Comparison of ENCODE assay signal across 37 cellular contexts in genomic region chr2:18603867-18604572, GRCh38. TPM values are rescaled to one million over a fixed set of nuclear protein-coding genes. Genes with fewer than 3 reads are reported as not detected.
"Had no signal": no experiment of that assay in that cellular context is flagged by ENCODE, and none has a peak within 500 bp of the region (broad histone marks: within the 10 kb centered on the region; RNA-seq: fewer than 3 reads in every experiment).

No MANE protein-coding gene starts in this region.

- H3K27ac ChIP-seq: Peyer's patch, SJSA1, VCaP had no signal

- H3K36me3 ChIP-seq: MG63, Peyer's patch, SJSA1 had no signal

- H3K4me3 ChIP-seq: MG63, Peyer's patch, SJSA1 had no signal

- ATAC-seq: activated T-cell treated with anti-CD3 and anti-CD28 coated beads, Interleukin-2, amount 50 U/mL, for 4 hours; PC-3 had no signal

- H3K4me1 ChIP-seq: Peyer's patch, SJSA1 had no signal

- H3K9me3 ChIP-seq: MG63, Peyer's patch, SJSA1 had no signal

- H3K27me3 ChIP-seq: MG63, Peyer's patch, SJSA1 had no signal

- DNase-seq: activated B cell treated with CpG ODN at 0.5 μM for 24 hours; activated CD4-positive, alpha-beta memory T cell treated with anti-CD3 and anti-CD28 coated beads for 36 hours; activated CD4-positive, alpha-beta T cell treated with anti-CD3 and anti-CD28 coated beads for 4 hours; activated CD4-positive, alpha-beta T cell treated with anti-CD3 and anti-CD28 coated beads, Interleukin-2, amount 50 U/mL, for 1 hour; activated CD4-positive, CD25-positive, alpha-beta regulatory T cell treated with anti-CD3 and anti-CD28 coated beads, Interleukin-2, amount 50 U/mL, for 72 hours; activated CD8-positive, alpha-beta memory T cell treated with anti-CD3 and anti-CD28 coated beads, Interleukin-2, amount 50 U/mL, for 4 hours; activated gamma-delta T cell treated with Interleukin-2 at 50 U/mL for 16 hours; activated naive CD4-positive, alpha-beta T cell treated with anti-CD3 and anti-CD28 coated beads, Interleukin-2, amount 50 U/mL, for 16 hours; activated T-cell treated with anti-CD3 and anti-CD28 coated beads for 4 hours; activated T-cell treated with anti-CD3 and anti-CD28 coated beads, Interleukin-2, amount 50 U/mL, for 4 hours; anterior cingulate cortex; caudate nucleus; Kasumi-1; KG1; MG63; NCI-H1092 treated with DMSO at 0.1 percent for 48 hours; NCI-H146; NCI-H187; NCI-H2029 treated with DMSO at 0.1 percent for 48 hours; NCI-H2107; NCI-H2171; NCI-H510A; NCI-H526; NCI-H748 treated with DMSO at 0.1 percent for 48 hours; NK-92 treated with Interleukin-12 subunit alpha and Interleukin-12 subunit beta, amount 100 ng/mL, for 24 hours; PC-3; Peyer's patch; RPMI8226; SHP77 treated with DMSO at 0.1 percent for 48 hours; SW 1271; T-helper 1 cell; T-helper 2 cell; T-helper 9 cell had no signal

RNA-seq across cellular contexts. Expression of gene NT5C1B, which starts 14.7 kb away (rescaled TPM):
- total RNA-seq: activated B cell treated with CpG ODN at 0.5 μM for 24 hours; activated CD4-positive, alpha-beta memory T cell treated with anti-CD3 and anti-CD28 coated beads for 36 hours; activated T-cell treated with anti-CD3 and anti-CD28 coated beads, Interleukin-2, amount 50 U/mL, for 4 hours; activated T-helper 1 cell treated with anti-CD3 and anti-CD28 coated beads, Interleukin-12 subunit alpha, Interleukin-12 subunit beta, Interleukin-2, Interleukin-4 antibody, amounts not matched to agents 30 ng/mL and 10 ng/mL and 1 ng/mL, durations not matched to agents 14 hours and 24 hours and 36 hours; bronchial epithelial cell; PC-3; Peyer's patch; SJSA1 had no signal
